ENCODE assay signal across 8 cellular contexts in the genomic region with DNA sequence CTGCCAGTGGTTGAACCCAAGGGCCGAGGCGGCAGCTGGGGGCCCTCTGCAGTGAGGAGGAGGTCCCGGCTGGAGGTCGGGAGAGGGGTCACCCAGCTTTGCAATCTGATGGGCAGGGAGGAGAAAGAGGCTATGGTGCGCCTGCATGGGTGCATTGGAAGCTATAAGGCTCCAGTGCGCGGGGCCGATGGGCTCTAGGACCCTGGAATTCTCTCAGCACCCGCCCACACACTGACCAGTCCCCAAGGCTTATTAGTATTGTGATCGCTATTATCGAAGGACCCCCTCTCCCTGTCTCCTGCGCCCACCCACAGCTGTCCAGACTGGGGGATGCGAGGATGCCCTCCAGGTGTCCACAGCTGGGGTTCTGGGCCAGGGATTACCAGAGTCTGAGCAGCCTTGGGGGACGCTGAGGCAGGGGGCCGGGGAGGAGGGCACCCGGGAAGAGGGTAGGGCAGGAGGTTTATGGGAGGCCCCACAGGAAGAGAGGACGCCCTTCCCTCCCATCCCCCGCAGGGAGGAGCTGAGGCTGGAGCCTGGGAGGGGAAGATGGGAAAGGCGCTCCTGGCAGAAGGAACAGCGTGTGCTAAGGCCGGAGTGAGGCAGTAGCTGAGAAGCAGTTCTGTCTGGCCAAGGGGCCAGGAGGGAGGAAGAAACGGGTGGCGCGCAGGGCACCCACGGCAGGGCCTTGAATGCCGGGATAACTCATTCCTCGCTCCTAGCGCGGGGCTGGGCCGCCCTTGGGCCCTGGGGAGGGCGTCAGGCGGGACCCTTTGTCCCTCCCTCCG. TPM values are rescaled to one million over a fixed set of nuclear protein-coding genes. Genes with fewer than 3 reads are reported as not detected.
DNase-seq lines count a peak whose midpoint lies in the region.

No MANE protein-coding gene starts in this region.

- H3K9ac ChIP-seq in duodenal mucosa (ENCODE audit: low read depth in 1 of 2, low read length in 2 of 2), result peak overlapping the region; percentile 6 to 65

- H3K4me3 ChIP-seq in duodenal mucosa (ENCODE audit: low read depth in 1 of 2, low read length in 2 of 2) (peak overlapping the region; percentile 40 to 52), mesodermal cell (ENCODE audit: extremely low read depth, insufficient read depth, low read length, poor library complexity, severe bottlenecking) (peak overlapping the region; percentile 46), urinary bladder (ENCODE audit: low read depth, low read length) (peak overlapping the region; percentile 47)

- H3K36me3 ChIP-seq in duodenal mucosa (ENCODE audit: control insufficient read depth in 1 of 2, insufficient read depth in 2 of 2, low read length in 2 of 2) (no peaks in the 10 kb centered on the region), mesodermal cell (ENCODE audit: control insufficient read depth, insufficient read depth, low read length) (no peaks in the 10 kb centered on the region), urinary bladder (ENCODE audit: insufficient read depth) (no peaks in the 10 kb centered on the region)

- peak overlapping the region; percentile 54 for H3K27ac Mint-ChIP-seq in activated CD4-positive, alpha-beta T cell treated with anti-CD3 and anti-CD28 coated beads, Interleukin-2, amount 10 ng/mL, durations not matched to agents 24 days and 14 days

- WGBS in mesodermal cell (ENCODE audit: insufficient coverage in 2 of 2), 2 experiments, result 4 to 8% methylated on average over 3 to 15 of the region's 33 CpGs
- whole genome bisulfite sequencing in urinary bladder, result 22% methylated on average over 33 of the region's 33 CpGs

- H3K4me1 Mint-ChIP-seq in activated CD4-positive, alpha-beta T cell treated with anti-CD3 and anti-CD28 coated beads, Interleukin-2, amount 10 ng/mL, durations not matched to agents 24 days and 14 days, result peaks cover 29% of the 10 kb centered on the region

- H3K27me3 Mint-ChIP-seq in activated CD4-positive, alpha-beta T cell treated with anti-CD3 and anti-CD28 coated beads, Interleukin-2, amount 10 ng/mL, durations not matched to agents 24 days and 14 days, result peaks cover 4% of the 10 kb centered on the region

- H3K36me3 Mint-ChIP-seq in activated CD4-positive, alpha-beta T cell treated with anti-CD3 and anti-CD28 coated beads, Interleukin-2, amount 10 ng/mL, durations not matched to agents 24 days and 14 days (ENCODE audit: low read depth), result no peaks in the 10 kb centered on the region

- H3K4me1 ChIP-seq in duodenal mucosa (ENCODE audit: control insufficient read depth in 1 of 2, insufficient read depth in 2 of 2, low read length in 2 of 2) (peaks cover 11 to 20% of the 10 kb centered on the region in 2 donors), mesodermal cell (ENCODE audit: control insufficient read depth, insufficient read depth, low read length, poor library complexity, severe bottlenecking) (peaks cover 27% of the 10 kb centered on the region), urinary bladder (ENCODE audit: insufficient read depth) (no peaks in the 10 kb centered on the region)

- H3K4me3 Mint-ChIP-seq in activated CD4-positive, alpha-beta T cell treated with anti-CD3 and anti-CD28 coated beads, Interleukin-2, amount 10 ng/mL, durations not matched to agents 24 days and 14 days, result peak overlapping the region; percentile 44

- no peak for DNase-seq in activated CD4-positive, alpha-beta T cell treated with anti-CD3 and anti-CD28 coated beads, Interleukin-2, amount 10 ng/mL, durations not matched to agents 24 days and 14 days
- DNase-seq in activated CD4-positive, alpha-beta T cell treated with anti-CD3 and anti-CD28 coated beads, Interleukin-2, amount 50 U/mL, for 48 hours, result no peak
- DNase-seq in NCI-H1930 (lab: John Stamatoyannopoulos, UW) (no peak), NCI-H1417 treated with DMSO at 0.1 percent for 48 hours (lab: John Stamatoyannopoulos, UW) (no peak), NCI-H526 treated with DMSO at 0.1 percent for 48 hours (lab: John Stamatoyannopoulos, UW) (no peak)

- H3K9me3 ChIP-seq in duodenal mucosa (ENCODE audit: control insufficient read depth in 1 of 2, low read length in 2 of 2), result no peaks in the 10 kb centered on the region
- no peaks in the 10 kb centered on the region for H3K9me3 ChIP-seq in mesodermal cell (ENCODE audit: control insufficient read depth, low read length)

- intact Hi-C loops in activated CD4-positive, alpha-beta T cell treated with anti-CD3 and anti-CD28 coated beads, Interleukin-2, amount 10 ng/mL, durations not matched to agents 24 days and 14 days (cut with micrococcal nuclease), result loop anchor here (1.0 to 2.0 kb wide), 2 partner anchors 10 to 16 kb away; no protein-coding TSS in a partner anchor

- H3K27me3 ChIP-seq in duodenal mucosa (ENCODE audit: control insufficient read depth in 1 of 2, insufficient read depth in 2 of 2, low read length in 2 of 2), result no peaks in the 10 kb centered on the region

- peak overlapping the region; percentile 56 for H3K27ac ChIP-seq in duodenal mucosa (ENCODE audit: low read depth, low read length)
- peak overlapping the region; percentile 81 for H3K27ac ChIP-seq in mesodermal cell (ENCODE audit: low read depth, low read length, severe bottlenecking)
- H3K27ac ChIP-seq in urinary bladder (ENCODE audit: low read depth), result peak overlapping the region; percentile 84

- H3K9me3 Mint-ChIP-seq in activated CD4-positive, alpha-beta T cell treated with anti-CD3 and anti-CD28 coated beads, Interleukin-2, amount 10 ng/mL, durations not matched to agents 24 days and 14 days, result no peaks in the 10 kb centered on the region

RNA-seq across cellular contexts. Expression of a gene that starts 24.2 kb away (rescaled TPM):
- not detected in 2 replicates for total RNA-seq in activated CD4-positive, alpha-beta T cell treated with anti-CD3 and anti-CD28 coated beads, Interleukin-2, amount 10 ng/mL, durations not matched to agents 24 days and 14 days
- polyA plus RNA-seq in mesodermal cell (2013, experiment 1 of 2), result 0.29 TPM
- polyA plus RNA-seq in mesodermal cell (2013, experiment 2 of 2), result not detected
- total RNA-seq in urinary bladder, result not detected
- polyA plus RNA-seq in urinary bladder, result 0.28 TPM

RNA-seq across cellular contexts. Expression of a gene that starts 29.2 kb away (rescaled TPM):
- total RNA-seq in activated CD4-positive, alpha-beta T cell treated with anti-CD3 and anti-CD28 coated beads, Interleukin-2, amount 10 ng/mL, durations not matched to agents 24 days and 14 days, result 72.0 and 72.4 TPM in 2 replicates
- 60.6 TPM for polyA plus RNA-seq in mesodermal cell (2013, experiment 1 of 2)
- 49.5 TPM for polyA plus RNA-seq in mesodermal cell (2013, experiment 2 of 2)
- total RNA-seq in urinary bladder, result 12.8 TPM
- 46.7 TPM for polyA plus RNA-seq in urinary bladder

RNA-seq across cellular contexts. Expression of a gene that starts 45.2 kb away (rescaled TPM):
- total RNA-seq in activated CD4-positive, alpha-beta T cell treated with anti-CD3 and anti-CD28 coated beads, Interleukin-2, amount 10 ng/mL, durations not matched to agents 24 days and 14 days, result 21.9 and 22.7 TPM in 2 replicates
- polyA plus RNA-seq in mesodermal cell (2013, experiment 1 of 2), result 16.8 TPM
- polyA plus RNA-seq in mesodermal cell (2013, experiment 2 of 2), result 13.4 TPM
- 5.8 TPM for total RNA-seq in urinary bladder
- 16.5 TPM for polyA plus RNA-seq in urinary bladder
